Comparison of ENCODE assay signal across 18 cellular contexts in the genomic region with DNA sequence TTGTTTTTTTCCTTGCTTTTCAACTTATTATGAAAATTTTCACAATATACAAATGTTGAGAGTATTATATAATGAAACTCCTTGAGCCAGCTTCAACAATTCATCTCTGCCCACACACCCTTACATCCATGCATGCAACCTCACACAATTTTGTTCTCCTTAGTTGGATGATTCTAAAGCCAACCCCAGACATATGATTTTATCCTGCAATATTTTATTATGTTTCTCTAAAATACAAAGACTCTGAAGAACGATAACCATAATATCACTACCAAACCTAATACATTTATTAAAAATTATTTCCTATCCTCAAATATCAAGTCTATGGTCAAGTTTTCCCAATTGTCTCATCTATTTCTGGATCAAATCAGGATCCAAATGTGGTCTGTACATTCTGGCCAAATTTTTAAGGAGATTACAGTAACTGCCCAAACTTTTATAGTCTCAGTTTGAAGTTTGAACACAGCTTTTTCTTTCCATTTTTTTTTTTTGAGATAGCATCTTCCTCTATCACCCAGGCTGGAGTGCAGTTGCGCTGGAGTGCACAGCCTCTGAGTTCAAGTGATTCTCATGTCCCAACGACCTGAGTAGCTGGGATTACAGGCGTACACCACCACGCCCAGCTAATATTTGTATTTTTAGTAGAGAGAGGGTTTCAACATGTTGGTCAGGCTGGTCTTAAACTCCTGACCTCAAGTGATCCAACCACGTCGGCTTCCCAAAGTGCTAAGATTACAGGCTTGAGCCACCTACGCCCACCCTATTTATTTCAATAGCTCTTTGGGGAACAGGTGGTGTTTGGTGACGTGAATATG.
A peak's percentile ranks its signal among the peaks of the same experiment; 100 is the strongest.
DNase-seq lines count a peak whose midpoint lies in the region; ATAC-seq and TF ChIP-seq lines count a peak whose summit lies in the region.
"Had no signal": no experiment of that assay in that cellular context is flagged by ENCODE, and none has a peak within 500 bp of the region (broad histone marks: within the 10 kb centered on the region; RNA-seq: fewer than 3 reads in every experiment).

No MANE protein-coding gene starts in this region.

- H3K36me3 ChIP-seq in ascending aorta = no peaks in the 10 kb centered on the region
- H3K36me3 ChIP-seq in left ventricle myocardium inferior = no peaks in the 10 kb centered on the region
- no peaks in the 10 kb centered on the region for H3K36me3 ChIP-seq in skeletal muscle satellite cell (ENCODE audit: insufficient read depth, low read length)
- H3K36me3 ChIP-seq: tibial nerve had no signal

- H3K27ac ChIP-seq in ascending aorta (peak overlapping the region; percentile 59 to 87), left ventricle myocardium inferior (replicated peaks) (peak overlapping the region; percentile 84)

- TF ChIP-seq CTCF in AG10803 (conservative IDR thresholded peaks at IDR 0.05; ENCODE audit: low read length) = no peak
- TF ChIP-seq CTCF in ascending aorta (IDR thresholded peaks at IDR 0.05) = no peak
- TF ChIP-seq CTCF in left ventricle myocardium inferior (IDR thresholded peaks at IDR 0.05; ENCODE audit: borderline replicate concordance) = no peak

- no peaks in the 10 kb centered on the region for H3K27me3 ChIP-seq in ascending aorta
- no peaks in the 10 kb centered on the region for H3K27me3 ChIP-seq in left ventricle myocardium inferior (ENCODE audit: low read depth)
- no peaks in the 10 kb centered on the region for H3K27me3 ChIP-seq in skeletal muscle satellite cell (ENCODE audit: control insufficient read depth, insufficient read depth, low read length)
- H3K27me3 ChIP-seq: tibial nerve had no signal

- no peak for ATAC-seq in GM18907 (IDR thresholded peaks at IDR 0.05; ENCODE audit: unreplicated experiment)
- no peak for ATAC-seq in GM18858 (IDR thresholded peaks at IDR 0.05; ENCODE audit: unreplicated experiment)
- ATAC-seq: effector memory CD8-positive, alpha-beta T cell; GM12878 had no signal

- H3K4me3 ChIP-seq in AG10803 (ENCODE audit: low read length) = no peak overlapping the region
- H3K4me3 ChIP-seq in ascending aorta = no peak overlapping the region
- H3K4me3 ChIP-seq in left ventricle myocardium inferior = peak overlapping the region; percentile 11
- peak overlapping the region; percentile 6 for H3K4me3 ChIP-seq in skeletal muscle satellite cell (ENCODE audit: low read length)
- H3K4me3 ChIP-seq: GM12878, mucosa of descending colon, tibial nerve had no signal

- peak overlapping the region; percentile 77 for H3K9ac ChIP-seq in skeletal muscle satellite cell (ENCODE audit: low read depth, low read length)

- peak overlapping the region; percentile 62 for H3K4me2 ChIP-seq in skeletal muscle satellite cell (ENCODE audit: low read length)

- peaks cover 12 to 24% of the 10 kb centered on the region in 2 donors for H3K4me1 ChIP-seq in ascending aorta
- H3K4me1 ChIP-seq in left ventricle myocardium inferior = peaks cover 16% of the 10 kb centered on the region
- H3K4me1 ChIP-seq in skeletal muscle satellite cell (ENCODE audit: control insufficient read depth, insufficient read depth, low read length) = peaks cover 36% of the 10 kb centered on the region

- intact Hi-C loops in ascending aorta (cut with DNase I) (loop anchor here (2.0 to 5.0 kb wide), 2 partner anchors 15 to 57 kb away; no protein-coding TSS in a partner anchor), left ventricle myocardium inferior (cut with micrococcal nuclease) (loop anchor here (10.0 kb wide), 1 partner anchor 59 kb away; no protein-coding TSS in a partner anchor)

- H3K9me3 ChIP-seq in ascending aorta (no peaks in the 10 kb centered on the region), left ventricle myocardium inferior (replicated peaks) (no peaks in the 10 kb centered on the region), skeletal muscle satellite cell (replicated peaks; ENCODE audit: low read length) (no peaks in the 10 kb centered on the region)
- H3K9me3 ChIP-seq: mucosa of descending colon, tibial nerve had no signal

- DNase-seq in AG10803 (ENCODE audit: low read depth) = peak; percentile 21
- DNase-seq in ascending aorta (ENCODE audit: low spot score in 2 of 2) = no peak
- no peak for DNase-seq in left ventricle myocardium inferior
- DNase-seq in NCI-H2196 (lab: John Stamatoyannopoulos, UW; ENCODE audit: unreplicated experiment) = no peak
- no peak for DNase-seq in kidney glomerular epithelial cell (lab: John Stamatoyannopoulos, UW)
- DNase-seq: activated CD8-positive, alpha-beta memory T cell treated with anti-CD3 and anti-CD28 coated beads, Interleukin-2, amount 50 U/mL, for 4 hours; DMS53; effector memory CD8-positive, alpha-beta T cell; H9; mucosa of descending colon; NCI-H1092; NCI-H524; SHP77 had no signal

Comparison
In these comparisons a context has a peak if more than half of its experiments do, and no peak if none do; other contexts are left out.
1. H3K4me3 ChIP-seq: peak in left ventricle myocardium inferior (single experiment) and skeletal muscle satellite cell (single experiment); none in AG10803 (single experiment) and ascending aorta (0 of 2).